17 cellular contexts compared by ENCODE assay signal in genomic region chr10:95818010-95818409, GRCh38.
"Had no signal": no experiment of that assay in that cellular context is flagged by ENCODE, and none has a peak within 500 bp of the region (broad histone marks: within the 10 kb centered on the region; RNA-seq: fewer than 3 reads in every experiment).

No MANE protein-coding gene starts in this region.

- FAIRE-seq: islet of Langerhans had no signal

- H3K9me3 ChIP-seq: breast epithelium had no signal

- DNase-seq: activated CD4-positive, alpha-beta T cell treated with anti-CD3 and anti-CD28 coated beads, Interleukin-2, amount 50 U/mL, for 4 hours; activated naive CD4-positive, alpha-beta T cell treated with Interleukin-2 at 50 U/mL for 16 hours; activated naive CD8-positive, alpha-beta T cell treated with anti-CD3 and anti-CD28 coated beads, Interleukin-2, amount 50 U/mL, for 24 hours; activated T-cell treated with anti-CD3 and anti-CD28 coated beads for 4 hours; aorta; effector memory CD8-positive, alpha-beta T cell; erythroblast; left lung; nephron progenitor cell; T-helper 9 cell had no signal

- H3K4me1 Mint-ChIP-seq: nephron progenitor cell had no signal

- H3K27ac ChIP-seq: right atrium auricular region, tibial nerve had no signal

- ATAC-seq: activated CD4-positive, CD25-positive, alpha-beta regulatory T cell treated with anti-CD3 and anti-CD28 coated beads, Interleukin-2, amount 50 U/mL, for 24 hours; activated naive CD8-positive, alpha-beta T cell treated with anti-CD3 and anti-CD28 coated beads, Interleukin-2, amount 50 U/mL, for 24 hours; activated T-helper 17 cell treated with anti-CD3 and anti-CD28 coated beads, Interleukin-2, amount 50 U/mL, for 72 hours; effector memory CD8-positive, alpha-beta T cell had no signal

- H3K4me3 Mint-ChIP-seq: activated naive CD8-positive, alpha-beta T cell treated with anti-CD3 and anti-CD28 coated beads, Interleukin-2, amount 50 U/mL, for 24 hours; activated T-helper 17 cell treated with anti-CD3 and anti-CD28 coated beads, Interleukin-2, amount 50 U/mL, for 72 hours; effector memory CD8-positive, alpha-beta T cell; nephron progenitor cell had no signal

- H3K4me3 ChIP-seq: breast epithelium, left lung, right atrium auricular region, tibial nerve had no signal

- H3K9me3 Mint-ChIP-seq: activated naive CD8-positive, alpha-beta T cell treated with anti-CD3 and anti-CD28 coated beads, Interleukin-2, amount 50 U/mL, for 24 hours; activated T-helper 17 cell treated with anti-CD3 and anti-CD28 coated beads, Interleukin-2, amount 50 U/mL, for 72 hours; effector memory CD8-positive, alpha-beta T cell; nephron progenitor cell had no signal

- H3K27me3 ChIP-seq: breast epithelium, left lung, right atrium auricular region, tibial nerve had no signal

- H3K27ac Mint-ChIP-seq: activated T-helper 17 cell treated with anti-CD3 and anti-CD28 coated beads, Interleukin-2, amount 50 U/mL, for 72 hours; effector memory CD8-positive, alpha-beta T cell; nephron progenitor cell; progenitor cell of endocrine pancreas had no signal

- H3K36me3 ChIP-seq: breast epithelium, right atrium auricular region, tibial nerve had no signal
